ENCODE assay signal across 32 cellular contexts in genomic region chr1:186022184-186022583, GRCh38.
"Had no signal": no experiment of that assay in that cellular context is flagged by ENCODE, and none has a peak within 500 bp of the region (broad histone marks: within the 10 kb centered on the region; RNA-seq: fewer than 3 reads in every experiment).

No MANE protein-coding gene starts in this region.

- FAIRE-seq: endometrium, endothelial cell of umbilical vein had no signal

- H3K36me3 ChIP-seq: breast epithelium, colonic mucosa, esophagus squamous epithelium had no signal

- H3K27me3 ChIP-seq: ascending aorta, breast epithelium, cardiac muscle cell, colonic mucosa, esophagus squamous epithelium, gastroesophageal sphincter, heart right ventricle had no signal

- H3K9me3 ChIP-seq: ascending aorta, breast epithelium, colonic mucosa, esophagus squamous epithelium, gastroesophageal sphincter, heart right ventricle had no signal

- H3K4me1 ChIP-seq: breast epithelium, colonic mucosa, esophagus squamous epithelium, gastroesophageal sphincter had no signal

- H3K27ac ChIP-seq: ascending aorta, breast epithelium, cardiac muscle cell, colonic mucosa, epithelial cell of prostate, esophagus squamous epithelium, gastroesophageal sphincter, heart right ventricle, VCaP had no signal

- H3K4me3 ChIP-seq: ascending aorta, breast epithelium, cardiac muscle cell, colonic mucosa, esophagus squamous epithelium, gastroesophageal sphincter, heart right ventricle had no signal

- DNase-seq: activated CD4-positive, alpha-beta memory T cell treated with anti-CD3 and anti-CD28 coated beads, Interleukin-2, amount 10 ng/mL, durations not matched to agents 7 days and 5 days; activated CD4-positive, alpha-beta T cell treated with anti-CD3 and anti-CD28 coated beads for 1 hour; activated CD4-positive, alpha-beta T cell treated with anti-CD3 and anti-CD28 coated beads for 4 hours; activated CD4-positive, alpha-beta T cell treated with anti-CD3 and anti-CD28 coated beads, Interleukin-2, amount 10 ng/mL, durations not matched to agents 7 days and 5 days; activated CD4-positive, alpha-beta T cell treated with anti-CD3 and anti-CD28 coated beads, Interleukin-2, amount 50 U/mL, for 4 hours; activated CD8-positive, alpha-beta memory T cell treated with anti-CD3 and anti-CD28 coated beads, Interleukin-2, amount 50 U/mL, for 48 hours; activated gamma-delta T cell; activated naive CD4-positive, alpha-beta T cell; activated naive CD4-positive, alpha-beta T cell treated with anti-CD3 and anti-CD28 coated beads, Interleukin-2, amount 10 ng/mL, durations not matched to agents 7 days and 5 days; activated naive CD8-positive, alpha-beta T cell treated with anti-CD3 and anti-CD28 coated beads, Interleukin-2, amount 10 ng/mL, durations not matched to agents 7 days and 5 days; activated T-cell treated with anti-CD3 and anti-CD28 coated beads for 4 hours; activated T-cell treated with anti-CD3 and anti-CD28 coated beads, Interleukin-2, amount 50 U/mL, for 24 hours; activated T-cell treated with anti-CD3 and anti-CD28 coated beads, Interleukin-2, amount 50 U/mL, for 72 hours; central memory CD4-positive, alpha-beta T cell; cerebellar nuclear complex; colonic mucosa; effector CD8-positive, alpha-beta T cell; esophagus squamous epithelium; foreskin melanocyte; heart right ventricle; T-cell; T-helper 17 cell; T1000 had no signal

- ATAC-seq: gastroesophageal sphincter, heart right ventricle, T-cell, T-helper 17 cell, WTC11 had no signal
